Comparison of ENCODE assay signal across 1 cellular context in genomic region chr3:137709011-137709601, GRCh38.
TF ChIP-seq lines count a peak whose summit lies in the region.

No MANE protein-coding gene starts in this region.

TF ChIP-seq in K562, 482 proteins besides CTCF, POLR2A, EP300 and RAD21 (continued from another document):
- TF ChIP-seq ARID4B (CRISPR knock-in tag; IDR thresholded peaks at IDR 0.05) (no peak), ZNF79 (CRISPR knock-in tag; IDR thresholded peaks at IDR 0.05; ENCODE audit: low read depth) (no peak), TAF15 (IDR thresholded peaks at IDR 0.05; ENCODE audit: low read depth, low read length) (no peak), HMGN3 (IDR thresholded peaks at IDR 0.05; ENCODE audit: borderline replicate concordance, extremely low read depth, insufficient read length, low read depth, low read length) (no peak), ZBED1 (IDR thresholded peaks at IDR 0.05) (no peak), CC2D1A (IDR thresholded peaks at IDR 0.05) (no peak), RB1 (IDR thresholded peaks at IDR 0.05; ENCODE audit: low read depth) (no peak), ZNF165 (CRISPR knock-in tag; IDR thresholded peaks at IDR 0.05; ENCODE audit: borderline replicate concordance) (no peak), HNRNPK (IDR thresholded peaks at IDR 0.05; ENCODE audit: low read depth, low read length, poor library complexity, severe bottlenecking) (no peak), PBX2 (CRISPR knock-in tag; IDR thresholded peaks at IDR 0.05; ENCODE audit: low read depth) (no peak), PBX2 (tag; conservative IDR thresholded peaks at IDR 0.05; ENCODE audit: low read depth) (no peak), NR2F6 (CRISPR knock-in tag; IDR thresholded peaks at IDR 0.05) (no peak), MED1 (CRISPR knock-in tag; IDR thresholded peaks at IDR 0.05; ENCODE audit: borderline replicate concordance) (no peak)
TF ChIP-seq in K562: peak in this region for 0.
